In the genomic region with DNA sequence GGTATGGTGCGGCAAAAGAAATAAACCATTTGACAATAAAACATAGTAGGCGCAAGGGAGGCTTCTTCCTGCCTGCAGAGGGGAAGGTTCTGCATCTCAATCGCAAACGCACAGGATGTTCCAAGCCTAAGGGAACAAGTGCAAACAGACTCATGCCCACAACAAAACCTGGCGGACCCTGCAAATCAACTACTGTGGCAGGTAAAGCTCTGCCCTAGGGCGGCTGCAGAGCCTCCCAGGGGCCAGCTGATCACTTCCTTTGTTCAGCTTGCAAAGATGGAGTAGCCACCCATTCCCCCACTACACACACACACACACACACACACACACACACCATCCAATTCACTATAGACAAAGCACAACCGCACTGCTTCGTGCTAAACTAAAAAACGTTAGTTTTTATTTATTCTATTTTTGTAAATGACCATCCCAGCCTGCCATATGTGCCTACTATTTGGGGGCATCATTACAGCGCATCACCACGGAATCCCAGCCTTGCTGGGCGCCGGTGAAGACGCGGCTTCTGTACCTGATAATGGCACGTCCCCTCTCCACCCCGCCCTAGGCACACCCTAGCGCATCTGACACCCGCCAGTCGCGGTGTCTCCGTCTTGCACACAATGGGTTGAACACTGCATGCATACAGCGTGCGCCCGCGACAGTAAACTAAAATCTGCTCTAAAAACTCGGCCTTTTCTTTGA, we compare ENCODE assay signal across 9 cellular contexts. TPM values are rescaled to one million over a fixed set of nuclear protein-coding genes. Genes with fewer than 3 reads are reported as not detected.
DNase-seq lines count a peak whose midpoint lies in the region; ATAC-seq, FAIRE-seq and TF ChIP-seq lines count a peak whose summit lies in the region.
"Had no signal": no experiment of that assay in that cellular context is flagged by ENCODE, and none has a peak within 500 bp of the region (broad histone marks: within the 10 kb centered on the region; RNA-seq: fewer than 3 reads in every experiment).

No MANE protein-coding gene starts in this region.

- peak overlapping the region; percentile 89 for H3K4me2 ChIP-seq in neural progenitor cell

- H3K4me1 Mint-ChIP-seq in CD4-positive, alpha-beta T cell (ENCODE audit: low read depth): peaks cover 25% of the 10 kb centered on the region
- peaks cover 42% of the 10 kb centered on the region for H3K4me1 Mint-ChIP-seq in endodermal cell
- peaks cover 58% of the 10 kb centered on the region for H3K4me1 Mint-ChIP-seq in neural progenitor cell

- no peak for TF ChIP-seq CTCF in CD4-positive, alpha-beta T cell (IDR thresholded peaks at IDR 0.05)
- TF ChIP-seq CTCF in endodermal cell (conservative IDR thresholded peaks at IDR 0.05): no peak
- no peak for TF ChIP-seq CTCF in neural progenitor cell (IDR thresholded peaks at IDR 0.05)
- no peak for TF ChIP-seq CTCF in omental fat pad (IDR thresholded peaks at IDR 0.05)

- intact Hi-C loops in CD4-positive, alpha-beta T cell (cut with DNase I, micrococcal nuclease): no loop called here

- H3K9ac ChIP-seq in endodermal cell (ENCODE audit: extremely low read depth, low read length, poor library complexity, severe bottlenecking) (peak overlapping the region; percentile 26), neural progenitor cell (no peak overlapping the region)

- H3F3A ChIP-seq in neural progenitor cell (ENCODE audit: low read depth): peaks cover 73% of the 10 kb centered on the region

- H3K36me3 Mint-ChIP-seq in CD4-positive, alpha-beta T cell (ENCODE audit: low read depth): no peaks in the 10 kb centered on the region
- H3K36me3 Mint-ChIP-seq in endodermal cell (ENCODE audit: low read depth): peaks cover under 1% of the 10 kb centered on the region
- peaks cover 3% of the 10 kb centered on the region for H3K36me3 Mint-ChIP-seq in neural progenitor cell

- no peaks in the 10 kb centered on the region for H3K9me3 Mint-ChIP-seq in CD4-positive, alpha-beta T cell
- no peaks in the 10 kb centered on the region for H3K9me3 Mint-ChIP-seq in endodermal cell
- H3K9me3 Mint-ChIP-seq in neural progenitor cell: no peaks in the 10 kb centered on the region

- H3K36me3 ChIP-seq in endodermal cell (ENCODE audit: control insufficient read depth, insufficient read depth, low read length) (no peaks in the 10 kb centered on the region), neural progenitor cell (no peaks in the 10 kb centered on the region)
- H3K36me3 ChIP-seq: left lung had no signal

- 5 to 20% methylated on average over 4 to 27 of the region's 27 CpGs for WGBS in endodermal cell (ENCODE audit: insufficient coverage in 1 of 2, insufficient read length in 1 of 2), 2 experiments

- H4K20me1 ChIP-seq in neural progenitor cell (ENCODE audit: low read depth): peaks cover 58% of the 10 kb centered on the region

- no peak overlapping the region for H3K27ac Mint-ChIP-seq in CD4-positive, alpha-beta T cell
- H3K27ac Mint-ChIP-seq in endodermal cell (peak overlapping the region; percentile 49), neural progenitor cell (peak overlapping the region; percentile 85)

- H3K79me2 ChIP-seq in neural progenitor cell (ENCODE audit: low read depth): peaks cover 99% of the 10 kb centered on the region

- no peak for ATAC-seq in CD4-positive, alpha-beta T cell (ENCODE audit: poor library complexity)
- ATAC-seq in omental fat pad (ENCODE audit: low FRiP score): no peak
- no peak for ATAC-seq in GM18498 (IDR thresholded peaks at IDR 0.05; ENCODE audit: unreplicated experiment)

- POLR2A ChIA-PET in CD4-positive, alpha-beta T cell (lab: Charles Lee): no interaction called here

- H3K4me3 ChIP-seq in endodermal cell (ENCODE audit: low read length): peak overlapping the region; percentile 90
- peak overlapping the region; percentile 97 for H3K4me3 ChIP-seq in neural progenitor cell

- DNase-seq in CD4-positive, alpha-beta T cell: no peak
- DNase-seq in NCI-H2029 (lab: John Stamatoyannopoulos, UW) (peak; percentile 31), endodermal cell (peak; percentile 77), neural progenitor cell (ENCODE audit: low spot score) (peak; percentile 64), omental fat pad (ENCODE audit: low spot score) (no peak), GM12891 (ENCODE audit: insufficient read length, low spot score) (no peak)
- no peak for DNase-seq in stimulated activated CD4-positive, alpha-beta T cell treated with anti-CD3 and anti-CD28 coated beads, Interleukin-4, amount 100 ng/mL, for 1 hour
- DNase-seq: left lung had no signal

- H3K27me3 ChIP-seq in CD4-positive, alpha-beta T cell (ENCODE audit: control insufficient read depth, insufficient read depth, low read length): peaks cover 50% of the 10 kb centered on the region
- peaks cover 3% of the 10 kb centered on the region for H3K27me3 ChIP-seq in endodermal cell (ENCODE audit: control insufficient read depth, insufficient read depth, low read length, poor library complexity, severe bottlenecking)
- H3K27me3 ChIP-seq in neural progenitor cell: no peaks in the 10 kb centered on the region

- CTCF ChIA-PET in CD4-positive, alpha-beta T cell (lab: Charles Lee): no interaction called here

- peak overlapping the region; percentile 60 for H3K4me3 Mint-ChIP-seq in CD4-positive, alpha-beta T cell
- peak overlapping the region; percentile 86 for H3K4me3 Mint-ChIP-seq in endodermal cell
- peak overlapping the region; percentile 97 for H3K4me3 Mint-ChIP-seq in neural progenitor cell

- H2AFZ ChIP-seq in neural progenitor cell (replicated peaks): no peak overlapping the region

- peaks cover 83% of the 10 kb centered on the region for H3K27me3 Mint-ChIP-seq in CD4-positive, alpha-beta T cell
- H3K27me3 Mint-ChIP-seq in endodermal cell (ENCODE audit: insufficient read depth) (peaks cover 3% of the 10 kb centered on the region), neural progenitor cell (ENCODE audit: insufficient read depth, low read depth) (peaks cover 11% of the 10 kb centered on the region)

- no peak for FAIRE-seq in GM12891 (lab: Jason Lieb, UNC)

- no peaks in the 10 kb centered on the region for H3K9me3 ChIP-seq in CD4-positive, alpha-beta T cell (ENCODE audit: control insufficient read depth, low read length)
- H3K9me3 ChIP-seq in endodermal cell (ENCODE audit: control insufficient read depth, low read length) (no peaks in the 10 kb centered on the region), neural progenitor cell (ENCODE audit: low read depth) (no peaks in the 10 kb centered on the region)
- H3K9me3 ChIP-seq: left lung had no signal

- H3K4me1 ChIP-seq in endodermal cell (ENCODE audit: control insufficient read depth, insufficient read depth, low read length): peaks cover 3% of the 10 kb centered on the region
- H3K4me1 ChIP-seq in neural progenitor cell: peaks cover 72% of the 10 kb centered on the region

- H3K27ac ChIP-seq in CD4-positive, alpha-beta T cell (ENCODE audit: low read depth, low read length): no peak overlapping the region
- peak overlapping the region; percentile 94 for H3K27ac ChIP-seq in endodermal cell (ENCODE audit: low read depth, low read length)
- H3K27ac ChIP-seq in neural progenitor cell: peak overlapping the region; percentile 4

- TF ChIP-seq POLR2A in GM12891 (IDR thresholded peaks at IDR 0.05; ENCODE audit: low read depth, low read length): no peak

TF ChIP-seq in GM12891, 5 proteins besides CTCF, POLR2A, EP300 and RAD21:
- TF ChIP-seq POLR2AphosphoS5 (IDR thresholded peaks at IDR 0.05; ENCODE audit: low read depth, low read length) (no peak), TAF1 (IDR thresholded peaks at IDR 0.05; ENCODE audit: low read depth, low read length) (no peak), PAX5 (IDR thresholded peaks at IDR 0.05; ENCODE audit: insufficient read depth, low read length, severe bottlenecking) (no peak), SPI1 (IDR thresholded peaks at IDR 0.05; ENCODE audit: low read depth, low read length) (no peak), POU2F2 (IDR thresholded peaks at IDR 0.05; ENCODE audit: low read depth, low read length) (no peak)

RNA-seq across cellular contexts. Expression of a gene that starts 57.6 kb away (rescaled TPM):
- not detected for total RNA-seq in CD4-positive, alpha-beta T cell
- total RNA-seq in endodermal cell: 10 to 100 TPM; 76.3 to 98.6 TPM
- polyA plus RNA-seq in endodermal cell (2013, experiment 1 of 2): 208 TPM
- polyA plus RNA-seq in endodermal cell (2013, experiment 2 of 2): 208 TPM
- 414 and 462 TPM in 2 replicates for total RNA-seq in neural progenitor cell (ENCODE audit: low replicate concordance)
- 10 to 100 TPM; 26.9 to 78.0 (median 54.9) TPM for total RNA-seq in omental fat pad
- polyA plus RNA-seq in GM12891 (2012; ENCODE audit: low read depth, missing spikeins): 0.12 TPM

Comparison
In these comparisons a context has a peak if more than half of its experiments do, and no peak if none do; other contexts are left out.
1. DNase-seq: peak in NCI-H2029 (single experiment), endodermal cell (single experiment) and neural progenitor cell (single experiment); none in CD4-positive, alpha-beta T cell (0 of 10), omental fat pad (single experiment), GM12891 (single experiment) and stimulated activated CD4-positive, alpha-beta T cell treated with anti-CD3 and anti-CD28 coated beads, Interleukin-4, amount 100 ng/mL, for 1 hour (single experiment).
2. RNA of a gene that starts 57.6 kb away (total RNA-seq): 414 to 462 TPM in neural progenitor cell, 76.3 to 98.6 TPM in endodermal cell and 26.9 to 78.0 TPM in omental fat pad; not detected in CD4-positive, alpha-beta T cell; every median in the first group is over 10 times any median in the second.
3. Peak in every context shown above with its lines, with median percentiles within 50 percentile points of each other: H3K4me3 Mint-ChIP-seq.